In genomic region chr1:164638506-164639202, GRCh38 we compare ENCODE assay signal across 16 cellular contexts.
DNase-seq lines count a peak whose midpoint lies in the region; ATAC-seq and TF ChIP-seq lines count a peak whose summit lies in the region.
"Had no signal": no experiment of that assay in that cellular context is flagged by ENCODE, and none has a peak within 500 bp of the region (broad histone marks: within the 10 kb centered on the region; RNA-seq: fewer than 3 reads in every experiment).

No MANE protein-coding gene starts in this region.

- H4K91ac ChIP-seq in IMR-90 (ENCODE audit: insufficient read depth, low read depth, low read length): no peak overlapping the region

- H2BK15ac ChIP-seq in IMR-90 (ENCODE audit: low read depth, low read length): no peak overlapping the region

- no peak overlapping the region for H3K4ac ChIP-seq in IMR-90 (ENCODE audit: low read depth, low read length)

- H3K4me1 ChIP-seq in IMR-90 (ENCODE audit: control insufficient read depth, insufficient read depth, low read length): peaks cover 18% of the 10 kb centered on the region
- peaks cover 0 to 90% of the 10 kb centered on the region in 2 donors for H3K4me1 ChIP-seq in right atrium auricular region
- H3K4me1 ChIP-seq in rectal smooth muscle tissue (ENCODE audit: control insufficient read depth, insufficient read depth, low read length): peaks cover 37% of the 10 kb centered on the region

- peaks cover 13% of the 10 kb centered on the region; the same call in 1 of the 2 replicates for H3K9me1 ChIP-seq in IMR-90 (ENCODE audit: insufficient read depth, low read length)

- H3K9ac ChIP-seq in IMR-90 (ENCODE audit: low read depth, low read length) (no peak overlapping the region), rectal smooth muscle tissue (ENCODE audit: low read length) (no peak overlapping the region)
- H3K9ac ChIP-seq: KMS-11 had no signal

- no peak for TF ChIP-seq POLR2A in IMR-90 (IDR thresholded peaks at IDR 0.05; ENCODE audit: low read depth, low read length)

- ATAC-seq in IMR-90 (ENCODE audit: low read depth) (no peak), HG03520 (IDR thresholded peaks at IDR 0.05; ENCODE audit: unreplicated experiment) (no peak)

- no peak overlapping the region for H2AFZ ChIP-seq in IMR-90 (replicated peaks; ENCODE audit: low read length, poor library complexity)

- H3K9me3 ChIP-seq in IMR-90 (ENCODE audit: control insufficient read depth, insufficient read depth, low read length) (no peaks in the 10 kb centered on the region), right atrium auricular region (no peaks in the 10 kb centered on the region)

- dilution Hi-C loops in IMR-90 (cut with HindIII; ENCODE audit: low sequenced_read_pairs, unreplicated experiment): no loop called here

- no peak overlapping the region for H3K18ac ChIP-seq in IMR-90 (ENCODE audit: low read depth, low read length)

- POLR2A ChIA-PET in IMR-90 (lab: Charles Lee; ENCODE audit: unreplicated experiment): no interaction called here

- H4K5ac ChIP-seq in IMR-90 (ENCODE audit: low read depth, low read length): no peak overlapping the region

- no peak overlapping the region for H3K4me2 ChIP-seq in IMR-90 (ENCODE audit: low read depth, low read length)
- H3K4me2 ChIP-seq: KMS-11 had no signal

- in situ Hi-C loops in IMR-90 (cut with MboI; ENCODE audit: low sequenced_read_pairs): no loop called here

- H2BK5ac ChIP-seq in IMR-90 (ENCODE audit: low read depth, low read length, poor library complexity, severe bottlenecking): no peak overlapping the region

- H3K4me3 ChIP-seq in IMR-90 (ENCODE audit: insufficient read depth, low read depth, low read length) (no peak overlapping the region), right atrium auricular region (no peak overlapping the region), rectal smooth muscle tissue (ENCODE audit: low read length) (no peak overlapping the region)
- H3K4me3 ChIP-seq: coronary artery had no signal

- H3K79me1 ChIP-seq in IMR-90 (ENCODE audit: low read depth in 1 of 2, low read length in 2 of 2): peaks cover 12 to 25% of the 10 kb centered on the region in 2 experiments; a peak in 3 of 4 replicates

- TF ChIP-seq CTCF in IMR-90 (conservative IDR thresholded peaks at IDR 0.05; ENCODE audit: low read depth, low read length) (no peak), right atrium auricular region (IDR thresholded peaks at IDR 0.05) (no peak)

- no peak for TF ChIP-seq RAD21 in IMR-90 (IDR thresholded peaks at IDR 0.05; ENCODE audit: low read length)

- H3K14ac ChIP-seq in IMR-90 (replicated peaks; ENCODE audit: low read depth, low read length): no peak overlapping the region

- CTCF ChIA-PET in IMR-90 (lab: Yijun Ruan, JAX): no interaction called here

- H3K27ac ChIP-seq in IMR-90 (ENCODE audit: insufficient read depth, low read length) (no peak overlapping the region), right atrium auricular region (peak overlapping the region; percentile 73 to 80), rectal smooth muscle tissue (ENCODE audit: low read depth, low read length) (peak overlapping the region; percentile 54)
- H3K27ac ChIP-seq: KMS-11 had no signal

- no peak overlapping the region for H3K23ac ChIP-seq in IMR-90 (ENCODE audit: low read depth, low read length)

- BruUV-seq in IMR-90 (replicated peaks; lab: Mats Ljungman, UMichigan): no TSS peak

- H2AK9ac ChIP-seq in IMR-90 (replicated peaks; ENCODE audit: low read depth, low read length, poor library complexity): no peak overlapping the region

- peak overlapping the region; percentile 16 for H2AK5ac ChIP-seq in IMR-90 (ENCODE audit: low read depth, low read length)

- H2BK120ac ChIP-seq in IMR-90 (ENCODE audit: low read depth, low read length): no peak overlapping the region

- H2BK20ac ChIP-seq in IMR-90 (ENCODE audit: low read depth, low read length): no peak overlapping the region

- no peak overlapping the region for H4K8ac ChIP-seq in IMR-90 (ENCODE audit: low read depth in 2 of 2, low read length in 2 of 2)

- H3K27me3 ChIP-seq in IMR-90 (ENCODE audit: control insufficient read depth, insufficient read depth, low read length) (no peaks in the 10 kb centered on the region), right atrium auricular region (no peaks in the 10 kb centered on the region), rectal smooth muscle tissue (ENCODE audit: control insufficient read depth, insufficient read depth, low read length) (no peaks in the 10 kb centered on the region)

- WGBS in IMR-90 (ENCODE audit: extremely low coverage in 2 of 2, insufficient read length in 1 of 2), 2 experiments: 100% methylated on average over 1 of the region's 14 CpGs; no CpG with 5 or more reads in 1 of the 2 experiments

- H3K56ac ChIP-seq in IMR-90 (ENCODE audit: extremely low read depth, insufficient read depth, low read length): no peak overlapping the region

- H4K20me1 ChIP-seq in IMR-90 (ENCODE audit: insufficient read depth, low read length): no peaks in the 10 kb centered on the region; the same call in 1 of the 2 replicates

- DNase-seq in IMR-90 (no peak), astrocyte of the hippocampus (ENCODE audit: low read depth, low spot score) (peak; percentile 33), right atrium auricular region (ENCODE audit: low spot score) (peak; percentile 72), cortex of kidney (lab: John Stamatoyannopoulos, UW) (no peak), DMS114 treated with DMSO at 0.1 percent for 48 hours (lab: John Stamatoyannopoulos, UW; ENCODE audit: unreplicated experiment) (no peak), posterior cingulate gyrus (no peak)
- DNase-seq: activated CD4-positive, alpha-beta memory T cell treated with anti-CD3 and anti-CD28 coated beads, Interleukin-2, amount 10 ng/mL, durations not matched to agents 7 days and 5 days; activated naive CD4-positive, alpha-beta T cell; GDM1; RPMI8226; stimulated activated CD4-positive, alpha-beta T cell treated with anti-CD3 and anti-CD28 coated beads, Interleukin-2, amount 100 ng/mL, for 48 hours; T-helper 9 cell had no signal

- intact Hi-C loops in IMR-90 (cut with micrococcal nuclease): no loop called here
- intact Hi-C loops in posterior cingulate gyrus (cut with DNase I): no loop called here

- peaks cover 20% of the 10 kb centered on the region for H3K36me3 ChIP-seq in IMR-90 (ENCODE audit: control insufficient read depth, insufficient read depth, low read length)
- H3K36me3 ChIP-seq in right atrium auricular region: no peaks in the 10 kb centered on the region
- no peaks in the 10 kb centered on the region for H3K36me3 ChIP-seq in rectal smooth muscle tissue (ENCODE audit: control insufficient read depth, insufficient read depth, low read length)

TF ChIP-seq in IMR-90, 13 proteins besides CTCF, POLR2A, EP300 and RAD21:
- TF ChIP-seq MXI1 (IDR thresholded peaks at IDR 0.05; ENCODE audit: borderline replicate concordance, low read depth, low read length) (no peak), NFE2L2 (IDR thresholded peaks at IDR 0.05; ENCODE audit: low read depth, low read length) (no peak), BHLHE40 (IDR thresholded peaks at IDR 0.05; ENCODE audit: low read depth, low read length) (no peak), FOS (IDR thresholded peaks at IDR 0.05; ENCODE audit: low read depth, low read length) (no peak), MAFK (IDR thresholded peaks at IDR 0.05; ENCODE audit: low read depth, low read length) (no peak), MAZ (IDR thresholded peaks at IDR 0.05; ENCODE audit: borderline replicate concordance, low read depth, low read length) (no peak), USF2 (IDR thresholded peaks at IDR 0.05; ENCODE audit: low read depth, low read length) (no peak), SMC3 (IDR thresholded peaks at IDR 0.05; ENCODE audit: low read depth, low read length) (no peak), CHD1 (IDR thresholded peaks at IDR 0.05; ENCODE audit: low read depth, low read length) (no peak), ELK1 (IDR thresholded peaks at IDR 0.05; ENCODE audit: borderline replicate concordance, low read depth, low read length) (no peak), RCOR1 (IDR thresholded peaks at IDR 0.05; ENCODE audit: insufficient replicate concordance, low read length) (no peak), RFX5 (IDR thresholded peaks at IDR 0.05; ENCODE audit: low read depth, low read length) (no peak), CEBPB (IDR thresholded peaks at IDR 0.05; ENCODE audit: low read depth, low read length) (no peak)
TF ChIP-seq in IMR-90: peak in this region for 0.

Comparison
In these comparisons a context has a peak if more than half of its experiments do, and no peak if none do; other contexts are left out.
1. DNase-seq: peak in astrocyte of the hippocampus (single experiment) and right atrium auricular region (single experiment); none in IMR-90 (single experiment), cortex of kidney (single experiment), DMS114 treated with DMSO at 0.1 percent for 48 hours (single experiment) and posterior cingulate gyrus (0 of 10).